In genomic region chr12:95802482-95803264, GRCh38 we compare ENCODE assay signal across 11 cellular contexts. TPM values are rescaled to one million over a fixed set of nuclear protein-coding genes. Genes with fewer than 3 reads are reported as not detected.
DNase-seq lines count a peak whose midpoint lies in the region; ATAC-seq and TF ChIP-seq lines count a peak whose summit lies in the region.
"Had no signal": no experiment of that assay in that cellular context is flagged by ENCODE, and none has a peak within 500 bp of the region (broad histone marks: within the 10 kb centered on the region; RNA-seq: fewer than 3 reads in every experiment).

No MANE protein-coding gene starts in this region.

- H3K27me3 Mint-ChIP-seq in HFFc6 (ENCODE audit: insufficient read depth) = no peaks in the 10 kb centered on the region
- H3K27me3 Mint-ChIP-seq in activated CD4-positive, alpha-beta T cell treated with anti-CD3 and anti-CD28 coated beads for 36 hours = peaks cover 11% of the 10 kb centered on the region
- peaks cover 21% of the 10 kb centered on the region for H3K27me3 Mint-ChIP-seq in activated naive CD8-positive, alpha-beta T cell treated with anti-CD3 and anti-CD28 coated beads for 36 hours

- TF ChIP-seq POLR2A in transverse colon (IDR thresholded peaks at IDR 0.05) = no peak

- in situ Hi-C loops in astrocyte of the spinal cord (cut with HindIII; ENCODE audit: low sequenced_read_pairs) = no loop called here
- in situ Hi-C loops in transverse colon (cut with MboI; ENCODE audit: low pct_ligation_motif_present in 1 of 4, low pct_unique_long_range_greater_than_20kb in 1 of 4, low sequenced_read_pairs in 3 of 4) = loop anchor here in 2 of 4 donors (10.0 to 25.0 kb wide), 2 partner anchors 178 to 215 kb away; no protein-coding TSS in a partner anchor

- H3K36me3 Mint-ChIP-seq in HFFc6 (ENCODE audit: low read depth) = peaks cover 5% of the 10 kb centered on the region
- no peaks in the 10 kb centered on the region for H3K36me3 Mint-ChIP-seq in activated CD4-positive, alpha-beta T cell treated with anti-CD3 and anti-CD28 coated beads for 36 hours (ENCODE audit: low read depth)
- no peaks in the 10 kb centered on the region for H3K36me3 Mint-ChIP-seq in activated naive CD8-positive, alpha-beta T cell treated with anti-CD3 and anti-CD28 coated beads for 36 hours
- H3K36me3 Mint-ChIP-seq: stimulated activated naive B cell treated with anti-CD40 and anti-IgM and Interleukin-4, amounts not matched to agents 10 μg/mL and 1 μg/mL and 100 μg/mL, for 72 hours had no signal

- H3K4me3 ChIP-seq in astrocyte of the spinal cord (ENCODE audit: low read depth, low read length) (no peak overlapping the region), transverse colon (no peak overlapping the region)
- H3K4me3 ChIP-seq: psoas muscle had no signal

- POLR2A ChIA-PET in activated CD4-positive, alpha-beta T cell treated with anti-CD3 and anti-CD28 coated beads for 36 hours (lab: Charles Lee) = no interaction called here

- DNase-seq in HFFc6 (peak; percentile 86), astrocyte of the spinal cord (ENCODE audit: low read depth, low spot score) (peak; percentile 87), kidney tubule cell (ENCODE audit: low spot score) (peak; percentile 100), transverse colon (peak; percentile 27)
- no peak for DNase-seq in activated CD4-positive, alpha-beta T cell treated with anti-CD3 and anti-CD28 coated beads for 36 hours
- no peak for DNase-seq in activated naive CD8-positive, alpha-beta T cell treated with anti-CD3 and anti-CD28 coated beads for 36 hours
- DNase-seq: H9; psoas muscle; stimulated activated naive B cell treated with anti-CD40 and anti-IgM and Interleukin-4, amounts not matched to agents 10 μg/mL and 1 μg/mL and 100 μg/mL, for 72 hours had no signal

- H3K4me1 ChIP-seq in transverse colon = peaks cover 8 to 51% (median 28%) of the 10 kb centered on the region in 4 donors
- H3K4me1 ChIP-seq: psoas muscle had no signal

- TF ChIP-seq CTCF in HFFc6 (IDR thresholded peaks at IDR 0.05) (no peak), astrocyte of the spinal cord (IDR thresholded peaks at IDR 0.05; ENCODE audit: low read depth, low read length) (no peak), transverse colon (IDR thresholded peaks at IDR 0.05) (no peak)

- intact Hi-C loops in transverse colon (cut with DNase I; ENCODE audit: low total_unique reads) = no loop called here
- intact Hi-C loops in activated CD4-positive, alpha-beta T cell treated with anti-CD3 and anti-CD28 coated beads for 36 hours (cut with DNase I, micrococcal nuclease) = no loop called here

- CTCF ChIA-PET in activated CD4-positive, alpha-beta T cell treated with anti-CD3 and anti-CD28 coated beads for 36 hours (lab: Charles Lee) = interaction anchor here (0.5 kb wide), 1 partner anchor 729 kb away, joined by 3 read pairs; the partner anchor contains the start of gene NR2C1

- H3K27me3 ChIP-seq in transverse colon = no peaks in the 10 kb centered on the region

- H3K4me3 Mint-ChIP-seq in HFFc6 = peak overlapping the region; percentile 73
- H3K4me3 Mint-ChIP-seq in activated CD4-positive, alpha-beta T cell treated with anti-CD3 and anti-CD28 coated beads for 36 hours = no peak overlapping the region
- no peak overlapping the region for H3K4me3 Mint-ChIP-seq in activated naive CD8-positive, alpha-beta T cell treated with anti-CD3 and anti-CD28 coated beads for 36 hours
- H3K4me3 Mint-ChIP-seq: H9; stimulated activated naive B cell treated with anti-CD40 and anti-IgM and Interleukin-4, amounts not matched to agents 10 μg/mL and 1 μg/mL and 100 μg/mL, for 72 hours had no signal

- peaks cover 55% of the 10 kb centered on the region for H3K4me1 Mint-ChIP-seq in HFFc6 (ENCODE audit: low read depth)
- peaks cover 4% of the 10 kb centered on the region for H3K4me1 Mint-ChIP-seq in activated CD4-positive, alpha-beta T cell treated with anti-CD3 and anti-CD28 coated beads for 36 hours
- H3K4me1 Mint-ChIP-seq in activated naive CD8-positive, alpha-beta T cell treated with anti-CD3 and anti-CD28 coated beads for 36 hours = no peaks in the 10 kb centered on the region
- H3K4me1 Mint-ChIP-seq: H9; stimulated activated naive B cell treated with anti-CD40 and anti-IgM and Interleukin-4, amounts not matched to agents 10 μg/mL and 1 μg/mL and 100 μg/mL, for 72 hours had no signal

- no peaks in the 10 kb centered on the region; the same call in 1 of the 2 replicates for H3K9me3 Mint-ChIP-seq in HFFc6
- no peaks in the 10 kb centered on the region for H3K9me3 Mint-ChIP-seq in activated CD4-positive, alpha-beta T cell treated with anti-CD3 and anti-CD28 coated beads for 36 hours (ENCODE audit: low read depth)
- no peaks in the 10 kb centered on the region for H3K9me3 Mint-ChIP-seq in activated naive CD8-positive, alpha-beta T cell treated with anti-CD3 and anti-CD28 coated beads for 36 hours
- H3K9me3 Mint-ChIP-seq: H9; stimulated activated naive B cell treated with anti-CD40 and anti-IgM and Interleukin-4, amounts not matched to agents 10 μg/mL and 1 μg/mL and 100 μg/mL, for 72 hours had no signal

- H3K9me3 ChIP-seq in transverse colon = no peaks in the 10 kb centered on the region
- H3K9me3 ChIP-seq: psoas muscle had no signal

- peak overlapping the region; percentile 36 to 70 (median 68) for H3K27ac ChIP-seq in transverse colon
- H3K27ac ChIP-seq: KMS-11, psoas muscle had no signal

- no peak for TF ChIP-seq EP300 in transverse colon (IDR thresholded peaks at IDR 0.05; ENCODE audit: low read depth)

- H3K27ac Mint-ChIP-seq in HFFc6 = peak overlapping the region; percentile 83
- H3K27ac Mint-ChIP-seq in activated CD4-positive, alpha-beta T cell treated with anti-CD3 and anti-CD28 coated beads for 36 hours = no peak overlapping the region
- H3K27ac Mint-ChIP-seq in activated naive CD8-positive, alpha-beta T cell treated with anti-CD3 and anti-CD28 coated beads for 36 hours = no peak overlapping the region
- H3K27ac Mint-ChIP-seq: H9; stimulated activated naive B cell treated with anti-CD40 and anti-IgM and Interleukin-4, amounts not matched to agents 10 μg/mL and 1 μg/mL and 100 μg/mL, for 72 hours had no signal

- WGBS in transverse colon (ENCODE audit: low coverage in 1 of 2), 2 donors = 29 to 30% methylated on average over 5 of the region's 5 CpGs

- H3K36me3 ChIP-seq in transverse colon = no peaks in the 10 kb centered on the region

- no peak for ATAC-seq in activated CD4-positive, alpha-beta T cell treated with anti-CD3 and anti-CD28 coated beads for 36 hours
- ATAC-seq in GM21447 (IDR thresholded peaks at IDR 0.05; ENCODE audit: unreplicated experiment) = no peak
- ATAC-seq: psoas muscle; stimulated activated naive B cell treated with anti-CD40 and anti-IgM and Interleukin-4, amounts not matched to agents 10 μg/mL and 1 μg/mL and 100 μg/mL, for 72 hours had no signal

RNA-seq across cellular contexts. Expression of gene NTN4, which starts 12.1 kb away (rescaled TPM):
- total RNA-seq in HFFc6 (2021; fragmentation: NEBNext Ultra II Directional; extraction: Animal tissue kit (Norgen Biotek cat#: 25700)) = 100 to 1,000 TPM in 3 of 6 experiments, 10 to 100 TPM in 3; 51.3 to 117 (median 101) TPM
- 10 to 100 TPM in 3 of 4 donors, 1 to 10 TPM in 1; 6.7 to 25.9 (median 16.7) TPM for total RNA-seq in transverse colon
- total RNA-seq in activated CD4-positive, alpha-beta T cell treated with anti-CD3 and anti-CD28 coated beads for 36 hours = not detected
- total RNA-seq in activated naive CD8-positive, alpha-beta T cell treated with anti-CD3 and anti-CD28 coated beads for 36 hours = not detected

RNA-seq across cellular contexts. Expression of gene SNRPF, which starts 56.1 kb away (rescaled TPM):
- total RNA-seq in HFFc6 (2021; fragmentation: NEBNext Ultra II Directional; extraction: Animal tissue kit (Norgen Biotek cat#: 25700)) = 10 to 100 TPM; 24.2 to 31.9 (median 27.8) TPM
- 1 to 10 TPM in 2 of 4 donors, not detected in 2; 4.8 to 8.3 TPM for total RNA-seq in transverse colon
- total RNA-seq in activated CD4-positive, alpha-beta T cell treated with anti-CD3 and anti-CD28 coated beads for 36 hours = 10 to 100 TPM; 23.1 to 61.1 TPM
- 10 to 100 TPM; 54.9 to 57.9 TPM for total RNA-seq in activated naive CD8-positive, alpha-beta T cell treated with anti-CD3 and anti-CD28 coated beads for 36 hours

Comparison
In these comparisons a context has a peak if more than half of its experiments do, and no peak if none do; other contexts are left out.
1. DNase-seq: peak in HFFc6 (single experiment), astrocyte of the spinal cord (single experiment), kidney tubule cell (single experiment) and transverse colon (single experiment); none in activated CD4-positive, alpha-beta T cell treated with anti-CD3 and anti-CD28 coated beads for 36 hours (single experiment) and activated naive CD8-positive, alpha-beta T cell treated with anti-CD3 and anti-CD28 coated beads for 36 hours (single experiment).
2. RNA of gene NTN4, which starts 12.1 kb away (total RNA-seq): 51.3 to 117 TPM in HFFc6 and 6.7 to 25.9 TPM in transverse colon; not detected in activated CD4-positive, alpha-beta T cell treated with anti-CD3 and anti-CD28 coated beads for 36 hours and not detected in activated naive CD8-positive, alpha-beta T cell treated with anti-CD3 and anti-CD28 coated beads for 36 hours; every median in the first group is over 4 times any median in the second.